8 cellular contexts compared by ENCODE assay signal in the genomic region with DNA sequence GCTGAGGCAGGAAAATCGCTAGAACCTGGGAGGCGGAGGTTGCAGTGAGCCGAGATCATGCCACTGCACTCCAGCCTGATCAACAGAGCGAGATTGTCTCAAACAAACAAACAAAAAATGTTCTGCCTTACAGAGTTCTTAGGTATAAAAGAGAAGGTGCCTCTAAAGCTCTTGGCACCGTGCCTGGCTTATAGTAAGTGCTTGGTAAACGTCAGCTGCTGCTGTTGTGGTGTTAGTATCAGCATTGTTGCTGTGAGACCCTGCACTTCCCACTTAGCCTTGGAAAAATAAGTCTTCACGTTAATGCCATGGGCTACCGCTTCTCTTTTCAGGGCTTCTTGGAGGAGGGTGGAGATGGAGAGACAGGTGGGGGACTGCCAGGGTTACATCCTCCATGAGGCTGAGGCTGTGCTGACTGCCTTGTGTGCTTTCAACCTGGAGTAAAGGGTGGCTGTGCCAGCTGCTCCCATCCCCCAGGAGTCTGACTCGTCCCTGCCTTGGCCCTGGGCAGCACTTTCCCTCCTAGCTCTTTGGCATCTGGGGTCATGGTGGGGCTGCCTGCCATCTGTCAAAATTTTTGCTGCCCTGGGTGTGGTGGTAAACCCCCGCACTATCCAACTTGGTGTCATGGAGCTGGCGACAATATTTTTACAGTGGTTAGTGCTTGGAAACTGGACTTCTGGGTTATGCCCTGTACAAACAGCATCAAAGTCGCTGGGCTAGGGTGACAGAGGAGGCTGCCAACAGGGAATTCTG. TPM values are rescaled to one million over a fixed set of nuclear protein-coding genes. Genes with fewer than 3 reads are reported as not detected.
DNase-seq lines count a peak whose midpoint lies in the region; ATAC-seq and TF ChIP-seq lines count a peak whose summit lies in the region.

No MANE protein-coding gene starts in this region.

- no peaks in the 10 kb centered on the region for H3K9me3 Mint-ChIP-seq in activated CD4-positive, alpha-beta T cell treated with anti-CD3 and anti-CD28 coated beads, Interleukin-2, amount 10 ng/mL, durations not matched to agents 24 days and 14 days

- no peaks in the 10 kb centered on the region for H3K27me3 Mint-ChIP-seq in activated CD4-positive, alpha-beta T cell treated with anti-CD3 and anti-CD28 coated beads, Interleukin-2, amount 10 ng/mL, durations not matched to agents 24 days and 14 days

- no peak overlapping the region for H3K4me3 ChIP-seq in thyroid gland (replicated peaks in 1 of 3)
- H3K4me3 ChIP-seq in Peyer's patch = no peak overlapping the region

- peak in 1 of 2 donors; percentile 45 for TF ChIP-seq POLR2A in thyroid gland (IDR thresholded peaks at IDR 0.05)
- no peak for TF ChIP-seq POLR2A in Peyer's patch (IDR thresholded peaks at IDR 0.05)

- H3K9me3 ChIP-seq in thyroid gland = no peaks in the 10 kb centered on the region
- no peaks in the 10 kb centered on the region for H3K9me3 ChIP-seq in Peyer's patch

- TF ChIP-seq CTCF in RWPE1 (conservative IDR thresholded peaks at IDR 0.05; ENCODE audit: low read depth) = no peak
- no peak for TF ChIP-seq CTCF in thyroid gland (IDR thresholded peaks at IDR 0.05)
- TF ChIP-seq CTCF in Peyer's patch (IDR thresholded peaks at IDR 0.05) = no peak

- 26 to 30% methylated on average over 10 to 12 of the region's 12 CpGs for WGBS in thyroid gland, 2 donors

- peak; percentile 57 for ATAC-seq in left ventricle myocardium superior

- H3K27ac ChIP-seq in RWPE1 = peak overlapping the region; percentile 86
- H3K27ac ChIP-seq in thyroid gland = peak overlapping the region; percentile 93 to 97 (median 96)
- peak overlapping the region in 2 of 4 donors; percentile 30 to 37 for H3K27ac ChIP-seq in Peyer's patch

- peaks cover 61 to 82% of the 10 kb centered on the region in 2 donors for H3K4me1 ChIP-seq in thyroid gland
- peaks cover 0 to 23% (median 2%) of the 10 kb centered on the region in 4 donors for H3K4me1 ChIP-seq in Peyer's patch

- no peaks in the 10 kb centered on the region for H3K27me3 ChIP-seq in thyroid gland
- no peaks in the 10 kb centered on the region for H3K27me3 ChIP-seq in Peyer's patch

- POLR2A ChIA-PET in RWPE1 (lab: Yijun Ruan, JAX; ENCODE audit: low non-redundant PET) = no interaction called here

- CTCF ChIA-PET in RWPE1 (lab: Yijun Ruan, JAX) = interaction anchor here (0.5 to 0.9 kb wide), 2 partner anchors 162 to 335 kb away, joined by 3 to 4 read pairs; no protein-coding TSS in a partner anchor

- DNase-seq in NCI-H1436 (lab: John Stamatoyannopoulos, UW) (peak; percentile 55), NCI-H1436 treated with DMSO at 0.1 percent for 48 hours (lab: John Stamatoyannopoulos, UW) (no peak), RWPE1 (ENCODE audit: low spot score) (no peak), left ventricle myocardium superior (no peak), thyroid gland (peak; percentile 97 to 98), NCI-H446 treated with DMSO at 0.1 percent for 48 hours (lab: John Stamatoyannopoulos, UW) (no peak), Peyer's patch (no peak)
- DNase-seq in activated CD4-positive, alpha-beta T cell treated with anti-CD3 and anti-CD28 coated beads, Interleukin-2, amount 10 ng/mL, durations not matched to agents 24 days and 14 days = no peak

- peaks cover 2% of the 10 kb centered on the region for H3K36me3 Mint-ChIP-seq in activated CD4-positive, alpha-beta T cell treated with anti-CD3 and anti-CD28 coated beads, Interleukin-2, amount 10 ng/mL, durations not matched to agents 24 days and 14 days (ENCODE audit: low read depth)

- no peaks in the 10 kb centered on the region for H3K36me3 ChIP-seq in thyroid gland
- no peaks in the 10 kb centered on the region for H3K36me3 ChIP-seq in Peyer's patch

- H3K4me3 Mint-ChIP-seq in activated CD4-positive, alpha-beta T cell treated with anti-CD3 and anti-CD28 coated beads, Interleukin-2, amount 10 ng/mL, durations not matched to agents 24 days and 14 days = no peak overlapping the region

- intact Hi-C loops in left ventricle myocardium superior (cut with micrococcal nuclease) = no loop called here
- intact Hi-C loops in thyroid gland (cut with DNase I) = no loop called here
- intact Hi-C loops in activated CD4-positive, alpha-beta T cell treated with anti-CD3 and anti-CD28 coated beads, Interleukin-2, amount 10 ng/mL, durations not matched to agents 24 days and 14 days (cut with micrococcal nuclease) = no loop called here

- no peak overlapping the region for H3K27ac Mint-ChIP-seq in activated CD4-positive, alpha-beta T cell treated with anti-CD3 and anti-CD28 coated beads, Interleukin-2, amount 10 ng/mL, durations not matched to agents 24 days and 14 days

- peaks cover 39% of the 10 kb centered on the region for H3K4me1 Mint-ChIP-seq in activated CD4-positive, alpha-beta T cell treated with anti-CD3 and anti-CD28 coated beads, Interleukin-2, amount 10 ng/mL, durations not matched to agents 24 days and 14 days

RNA-seq across cellular contexts. Expression of a gene that starts 17.8 kb away (rescaled TPM):
- total RNA-seq in left ventricle myocardium superior = 33.7 TPM
- 100 to 1,000 TPM; 164 to 258 (median 242) TPM for total RNA-seq in thyroid gland
- 100 to 1,000 TPM; 116 to 533 (median 439) TPM for total RNA-seq in Peyer's patch
- total RNA-seq in activated CD4-positive, alpha-beta T cell treated with anti-CD3 and anti-CD28 coated beads, Interleukin-2, amount 10 ng/mL, durations not matched to agents 24 days and 14 days = 22.8 and 23.9 TPM in 2 replicates

Comparison
In these comparisons a context has a peak if more than half of its experiments do, and no peak if none do; other contexts are left out.
1. DNase-seq: peak in NCI-H1436 (single experiment) and thyroid gland (2 of 2); none in NCI-H1436 treated with DMSO at 0.1 percent for 48 hours (single experiment), RWPE1 (single experiment), left ventricle myocardium superior (single experiment), NCI-H446 treated with DMSO at 0.1 percent for 48 hours (single experiment), Peyer's patch (0 of 3) and activated CD4-positive, alpha-beta T cell treated with anti-CD3 and anti-CD28 coated beads, Interleukin-2, amount 10 ng/mL, durations not matched to agents 24 days and 14 days (single experiment).